8 cellular contexts compared by ENCODE assay signal in genomic region chr17:7886227-7887037, GRCh38. TPM values are rescaled to one million over a fixed set of nuclear protein-coding genes. Genes with fewer than 3 reads are reported as not detected.
DNase-seq lines count a peak whose midpoint lies in the region; ATAC-seq, FAIRE-seq and TF ChIP-seq lines count a peak whose summit lies in the region.

No MANE protein-coding gene starts in this region.

- H3K9me3 ChIP-seq in RWPE2 (ENCODE audit: severe bottlenecking) = no peaks in the 10 kb centered on the region
- H3K9me3 ChIP-seq in iPS DF 6.9 (ENCODE audit: control insufficient read depth, insufficient read depth, low read length) = no peaks in the 10 kb centered on the region

- H3K27ac ChIP-seq in RWPE2 (ENCODE audit: poor library complexity, severe bottlenecking) (peak overlapping the region; percentile 94), iPS DF 6.9 (ENCODE audit: low read length) (no peak overlapping the region)

- TF ChIP-seq POLR2A in H54 (IDR thresholded peaks at IDR 0.05; ENCODE audit: low read depth, low read length) = no peak

- H3K36me3 ChIP-seq in RWPE2 (ENCODE audit: low read depth) (peaks cover 29% of the 10 kb centered on the region), iPS DF 6.9 (ENCODE audit: control insufficient read depth, insufficient read depth, low read length) (no peaks in the 10 kb centered on the region)

- in situ Hi-C loops in ACHN (cut with HindIII; ENCODE audit: low pct_ligation_motif_present, low pct_unique_long_range_greater_than_20kb, low sequenced_read_pairs) = no loop called here

- no CpG with 5 or more reads among the region's 30 CpGs for WGBS in iPS DF 6.9 (ENCODE audit: insufficient coverage, insufficient read length)

- H3K36me3 Mint-ChIP-seq in activated naive CD8-positive, alpha-beta T cell treated with anti-CD3 and anti-CD28 coated beads for 36 hours = peaks cover 16% of the 10 kb centered on the region

- ATAC-seq in RWPE2 (ENCODE audit: low read depth) (peak; percentile 3; the same call in 1 of the 3 replicates), omental fat pad (ENCODE audit: low FRiP score) (no peak)

- H3K27me3 ChIP-seq in RWPE2 (ENCODE audit: insufficient read depth, poor library complexity, severe bottlenecking) (no peaks in the 10 kb centered on the region), iPS DF 6.9 (ENCODE audit: control insufficient read depth, insufficient read depth, low read length) (no peaks in the 10 kb centered on the region; the same call in 1 of the 2 replicates)

- DNase-seq in ACHN = peak; percentile 45
- DNase-seq in H54 (ENCODE audit: insufficient read length, low spot score) = peak; percentile 45
- DNase-seq in RWPE2 (ENCODE audit: low spot score) = no peak
- DNase-seq in activated naive CD8-positive, alpha-beta T cell treated with anti-CD3 and anti-CD28 coated beads for 36 hours = peak; percentile 65
- no peak for DNase-seq in iPS DF 6.9 (ENCODE audit: low read depth, low spot score)
- DNase-seq in stimulated activated CD4-positive, alpha-beta T cell treated with anti-CD3 and anti-CD28 coated beads, Interleukin-12 subunit alpha, Interleukin-12 subunit beta, amount 100 ng/mL, for 4 hours = peak; percentile 44
- no peak for DNase-seq in LoVo (ENCODE audit: low spot score)
- DNase-seq in omental fat pad (ENCODE audit: low spot score) = no peak

- no peak overlapping the region for H3K27ac Mint-ChIP-seq in activated naive CD8-positive, alpha-beta T cell treated with anti-CD3 and anti-CD28 coated beads for 36 hours

- H3K4me1 Mint-ChIP-seq in activated naive CD8-positive, alpha-beta T cell treated with anti-CD3 and anti-CD28 coated beads for 36 hours = no peaks in the 10 kb centered on the region

- no peaks in the 10 kb centered on the region for H3K27me3 Mint-ChIP-seq in activated naive CD8-positive, alpha-beta T cell treated with anti-CD3 and anti-CD28 coated beads for 36 hours

- H3K4me3 ChIP-seq in RWPE2 (ENCODE audit: severe bottlenecking) (peak overlapping the region; percentile 47), iPS DF 6.9 (ENCODE audit: low read length) (peak overlapping the region; percentile 56; the same call in 1 of the 2 replicates)

- peaks cover 27% of the 10 kb centered on the region for H3K4me1 ChIP-seq in RWPE2 (ENCODE audit: insufficient read depth, poor library complexity, severe bottlenecking)
- H3K4me1 ChIP-seq in iPS DF 6.9 (ENCODE audit: control insufficient read depth, insufficient read depth, low read length) = peaks cover 4% of the 10 kb centered on the region

- no peak for FAIRE-seq in H54 (lab: Jason Lieb, UNC)

- no peaks in the 10 kb centered on the region for H3K9me3 Mint-ChIP-seq in activated naive CD8-positive, alpha-beta T cell treated with anti-CD3 and anti-CD28 coated beads for 36 hours

- H3K4me3 Mint-ChIP-seq in activated naive CD8-positive, alpha-beta T cell treated with anti-CD3 and anti-CD28 coated beads for 36 hours = no peak overlapping the region

- TF ChIP-seq CTCF in RWPE2 (IDR thresholded peaks at IDR 0.05; ENCODE audit: poor library complexity, severe bottlenecking) = no peak
- TF ChIP-seq CTCF in omental fat pad (IDR thresholded peaks at IDR 0.05) = no peak

RNA-seq across cellular contexts. Expression of gene CHD3, which starts 2.2 kb away (rescaled TPM):
- total RNA-seq in activated naive CD8-positive, alpha-beta T cell treated with anti-CD3 and anti-CD28 coated beads for 36 hours = 100 to 1,000 TPM; 123 to 129 TPM
- 10 to 100 TPM; 47.0 to 77.6 (median 57.3) TPM for total RNA-seq in omental fat pad

RNA-seq across cellular contexts. Expression of gene CYB5D1, which starts 28.6 kb away (rescaled TPM):
- total RNA-seq in activated naive CD8-positive, alpha-beta T cell treated with anti-CD3 and anti-CD28 coated beads for 36 hours = 10 to 100 TPM; 18.6 to 20.1 TPM
- total RNA-seq in omental fat pad = 10 to 100 TPM in 1 of 4 donors, 1 to 10 TPM in 3; 9.0 to 33.5 (median 9.3) TPM

RNA-seq across cellular contexts. Expression of gene NAA38, which starts 29.1 kb away (rescaled TPM):
- 10 to 100 TPM; 65.2 to 66.6 TPM for total RNA-seq in activated naive CD8-positive, alpha-beta T cell treated with anti-CD3 and anti-CD28 coated beads for 36 hours
- 100 to 1,000 TPM in 1 of 4 donors, 10 to 100 TPM in 3; 61.2 to 209 (median 68.2) TPM for total RNA-seq in omental fat pad

RNA-seq across cellular contexts. Expression of gene RNF227, which starts 29.7 kb away (rescaled TPM):
- total RNA-seq in activated naive CD8-positive, alpha-beta T cell treated with anti-CD3 and anti-CD28 coated beads for 36 hours = 1 to 10 TPM; 4.0 to 4.1 TPM
- 10 to 100 TPM in 2 of 4 donors, 1 to 10 TPM in 2; 4.1 to 19.1 (median 9.7) TPM for total RNA-seq in omental fat pad

RNA-seq across cellular contexts. Expression of gene TMEM88, which starts 31.6 kb away (rescaled TPM):
- total RNA-seq in activated naive CD8-positive, alpha-beta T cell treated with anti-CD3 and anti-CD28 coated beads for 36 hours = 1 to 10 TPM; 4.2 to 4.8 TPM
- 10 to 100 TPM; 20.2 to 99.9 (median 24.6) TPM for total RNA-seq in omental fat pad

Comparison
In these comparisons a context has a peak if more than half of its experiments do, and no peak if none do; other contexts are left out.
1. DNase-seq: peak in ACHN (single experiment), H54 (single experiment), activated naive CD8-positive, alpha-beta T cell treated with anti-CD3 and anti-CD28 coated beads for 36 hours (single experiment) and stimulated activated CD4-positive, alpha-beta T cell treated with anti-CD3 and anti-CD28 coated beads, Interleukin-12 subunit alpha, Interleukin-12 subunit beta, amount 100 ng/mL, for 4 hours (single experiment); none in RWPE2 (single experiment), iPS DF 6.9 (single experiment), LoVo (single experiment) and omental fat pad (single experiment).